Comparison of ENCODE assay signal across 5 cellular contexts in the genomic region with DNA sequence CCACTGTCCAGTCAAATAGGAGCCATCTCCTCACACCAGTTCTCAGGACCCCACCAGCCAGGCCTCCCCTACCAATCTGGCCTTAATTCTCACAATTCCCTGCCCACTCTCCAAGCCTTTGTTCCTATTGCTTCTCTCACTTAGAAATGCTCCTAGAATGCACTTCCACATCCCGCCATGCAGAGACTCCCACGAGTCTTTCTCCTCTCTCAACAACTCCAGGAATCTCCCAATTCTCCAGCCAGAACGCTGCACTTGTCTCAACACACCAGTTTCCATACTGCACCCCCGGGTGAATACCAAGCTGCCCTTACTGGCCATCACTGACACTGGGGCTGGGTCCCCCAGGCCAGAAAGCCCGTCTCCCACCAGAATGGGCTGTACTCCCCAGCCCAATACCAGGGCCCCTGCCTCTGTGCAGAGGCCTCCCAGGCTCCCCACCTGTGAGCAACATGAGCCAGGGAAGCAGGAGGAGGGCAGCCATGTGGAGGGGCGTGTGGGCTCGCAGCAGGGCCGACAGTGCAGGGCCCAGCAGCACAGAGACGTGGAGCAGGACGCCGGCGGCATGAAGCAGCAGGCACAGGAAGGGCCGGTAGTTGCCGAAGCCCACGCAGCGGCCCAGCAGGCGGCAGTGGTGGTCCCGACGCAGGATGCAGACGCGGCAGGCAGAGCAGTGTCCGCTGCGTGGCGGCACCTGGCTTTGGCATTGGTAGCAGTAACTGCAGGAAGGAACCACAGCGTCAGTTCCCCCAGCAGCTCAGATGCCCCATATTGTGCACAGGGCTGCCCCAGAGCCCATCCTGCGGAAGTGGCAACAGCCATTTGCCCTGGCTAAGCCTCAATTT. TPM values are rescaled to one million over a fixed set of nuclear protein-coding genes. Genes with fewer than 3 reads are reported as not detected.
DNase-seq lines count a peak whose midpoint lies in the region; ATAC-seq lines count a peak whose summit lies in the region.

No MANE protein-coding gene starts in this region.

- DNase-seq in Kasumi-1 (lab: John Stamatoyannopoulos, UW) (peak; percentile 43 to 74), mesendoderm (peak; percentile 69), glomerular visceral epithelial cell (ENCODE audit: extremely low spot score) (no peak)
- DNase-seq in activated naive CD4-positive, alpha-beta T cell treated with anti-CD3 and anti-CD28 coated beads, Interleukin-2, amount 50 U/mL, for 72 hours (ENCODE audit: low spot score in 2 of 2) = peak; percentile 36 to 65

- H3K4me2 ChIP-seq in mesendoderm (ENCODE audit: low read length) = no peak overlapping the region

- ATAC-seq in activated naive CD4-positive, alpha-beta T cell treated with anti-CD3 and anti-CD28 coated beads, Interleukin-2, amount 50 U/mL, for 72 hours = peak; percentile 10 to 45
- ATAC-seq in HG03457 (IDR thresholded peaks at IDR 0.05; ENCODE audit: unreplicated experiment) = no peak

- peak overlapping the region; percentile 57 for H3K56ac ChIP-seq in mesendoderm (ENCODE audit: low read length)

- WGBS in mesendoderm (ENCODE audit: extremely low coverage, insufficient coverage, low lambda C conversion rate) = no CpG with 5 or more reads among the region's 26 CpGs

- H2BK15ac ChIP-seq in mesendoderm (replicated peaks; ENCODE audit: low read depth) = no peak overlapping the region

- no peaks in the 10 kb centered on the region for H3K36me3 ChIP-seq in mesendoderm (ENCODE audit: control insufficient read depth, insufficient read depth, low read length)

- no peak overlapping the region for H4K8ac ChIP-seq in mesendoderm (ENCODE audit: low read depth, low read length)

- H3K79me1 ChIP-seq in mesendoderm (ENCODE audit: low read length) = no peaks in the 10 kb centered on the region

- no peaks in the 10 kb centered on the region for H3K4me1 ChIP-seq in mesendoderm (ENCODE audit: control insufficient read depth, low read depth, low read length)

- H3K4ac ChIP-seq in mesendoderm (ENCODE audit: low read depth, low read length) = no peak overlapping the region

- H2BK5ac ChIP-seq in mesendoderm (ENCODE audit: low read length) = no peak overlapping the region

- peaks cover 0 to 4% of the 10 kb centered on the region in 2 donors for H3K36me3 Mint-ChIP-seq in activated naive CD4-positive, alpha-beta T cell treated with anti-CD3 and anti-CD28 coated beads, Interleukin-2, amount 50 U/mL, for 72 hours

- no peak overlapping the region for H3K4me3 ChIP-seq in mesendoderm (ENCODE audit: low read length)

- H3K27ac ChIP-seq in mesendoderm (ENCODE audit: low read depth, low read length) = no peak overlapping the region

- no peak overlapping the region for H4K5ac ChIP-seq in mesendoderm (ENCODE audit: low read length)

- no peak overlapping the region for H3K23ac ChIP-seq in mesendoderm (ENCODE audit: low read length)

- H3K9ac ChIP-seq in mesendoderm (ENCODE audit: low read length) = peak overlapping the region; percentile 44

- no peaks in the 10 kb centered on the region for H3K9me3 Mint-ChIP-seq in activated naive CD4-positive, alpha-beta T cell treated with anti-CD3 and anti-CD28 coated beads, Interleukin-2, amount 50 U/mL, for 72 hours

- no peak overlapping the region for H2AK5ac ChIP-seq in mesendoderm (ENCODE audit: low read length)

- no peak overlapping the region for H3K18ac ChIP-seq in mesendoderm (ENCODE audit: low read length)

- peak overlapping the region; percentile 1 to 76 for H3K27ac Mint-ChIP-seq in activated naive CD4-positive, alpha-beta T cell treated with anti-CD3 and anti-CD28 coated beads, Interleukin-2, amount 50 U/mL, for 72 hours

- H3K79me2 ChIP-seq in mesendoderm (ENCODE audit: control insufficient read depth, insufficient read depth, low read length) = no peaks in the 10 kb centered on the region

- no peaks in the 10 kb centered on the region for H3K27me3 ChIP-seq in mesendoderm (ENCODE audit: insufficient read depth, low read length, poor library complexity)

- H2BK120ac ChIP-seq in mesendoderm (ENCODE audit: low read depth, low read length) = no peak overlapping the region

RNA-seq across cellular contexts. Expression of gene ZDHHC24, which starts 2.4 kb away (rescaled TPM):
- 10 to 100 TPM; 14.0 to 15.4 TPM for total RNA-seq in activated naive CD4-positive, alpha-beta T cell treated with anti-CD3 and anti-CD28 coated beads, Interleukin-2, amount 50 U/mL, for 72 hours
- polyA plus RNA-seq in mesendoderm (2013, experiment 1 of 2) = 2.6 TPM
- polyA plus RNA-seq in mesendoderm (2013, experiment 2 of 2) = 2.6 TPM

RNA-seq across cellular contexts. Expression of gene ACTN3, which starts 3.2 kb away (rescaled TPM):
- under 1 TPM; 0.31 to 0.57 TPM for total RNA-seq in activated naive CD4-positive, alpha-beta T cell treated with anti-CD3 and anti-CD28 coated beads, Interleukin-2, amount 50 U/mL, for 72 hours
- polyA plus RNA-seq in mesendoderm (2013, experiment 1 of 2) = 0.86 TPM
- polyA plus RNA-seq in mesendoderm (2013, experiment 2 of 2) = 0.87 TPM

RNA-seq across cellular contexts. Expression of gene CTSF, which starts 24.9 kb away (rescaled TPM):
- total RNA-seq in activated naive CD4-positive, alpha-beta T cell treated with anti-CD3 and anti-CD28 coated beads, Interleukin-2, amount 50 U/mL, for 72 hours = 10 to 100 TPM in 1 of 2 donors, 1 to 10 TPM in 1; 2.5 to 10.6 TPM
- 0.22 TPM for polyA plus RNA-seq in mesendoderm (2013, experiment 1 of 2)
- 0.32 TPM for polyA plus RNA-seq in mesendoderm (2013, experiment 2 of 2)

RNA-seq across cellular contexts. Expression of gene BBS1, which starts 33.0 kb away (rescaled TPM):
- total RNA-seq in activated naive CD4-positive, alpha-beta T cell treated with anti-CD3 and anti-CD28 coated beads, Interleukin-2, amount 50 U/mL, for 72 hours = 10 to 100 TPM in 1 of 2 donors, 1 to 10 TPM in 1; 9.1 to 17.5 TPM
- polyA plus RNA-seq in mesendoderm (2013, experiment 1 of 2) = 9.1 TPM
- 9.0 TPM for polyA plus RNA-seq in mesendoderm (2013, experiment 2 of 2)

RNA-seq across cellular contexts. Expression of gene CCDC87, which starts 49.4 kb away (rescaled TPM):
- under 1 TPM; 0.19 to 0.50 TPM for total RNA-seq in activated naive CD4-positive, alpha-beta T cell treated with anti-CD3 and anti-CD28 coated beads, Interleukin-2, amount 50 U/mL, for 72 hours
- polyA plus RNA-seq in mesendoderm (2013, experiment 1 of 2) = 0.21 TPM
- polyA plus RNA-seq in mesendoderm (2013, experiment 2 of 2) = 0.15 TPM
